In genomic region chr10:74305730-74306129, GRCh38 we compare ENCODE assay signal across 31 cellular contexts.
"Had no signal": no experiment of that assay in that cellular context is flagged by ENCODE, and none has a peak within 500 bp of the region (broad histone marks: within the 10 kb centered on the region; RNA-seq: fewer than 3 reads in every experiment).

No MANE protein-coding gene starts in this region.

- H3K36me3 Mint-ChIP-seq: activated naive CD4-positive, alpha-beta T cell treated with anti-CD3 and anti-CD28 coated beads, Interleukin-2, amount 10 ng/mL, durations not matched to agents 7 days and 5 days; activated naive CD4-positive, alpha-beta T cell treated with anti-CD3 and anti-CD28 coated beads, Interleukin-2, amount 50 U/mL, for 72 hours; brain had no signal

- H3K27ac Mint-ChIP-seq: activated CD4-positive, alpha-beta memory T cell treated with anti-CD3 and anti-CD28 coated beads, Interleukin-2, amount 10 ng/mL, durations not matched to agents 7 days and 5 days; activated CD4-positive, alpha-beta T cell treated with anti-CD3 and anti-CD28 coated beads for 36 hours; activated CD4-positive, alpha-beta T cell treated with anti-CD3 and anti-CD28 coated beads, Interleukin-2, amount 10 ng/mL, durations not matched to agents 7 days and 5 days; activated naive CD4-positive, alpha-beta T cell treated with anti-CD3 and anti-CD28 coated beads, Interleukin-2, amount 10 ng/mL, durations not matched to agents 7 days and 5 days; activated naive CD4-positive, alpha-beta T cell treated with anti-CD3 and anti-CD28 coated beads, Interleukin-2, amount 50 U/mL, for 72 hours; activated naive CD8-positive, alpha-beta T cell treated with anti-CD3 and anti-CD28 coated beads, Interleukin-2, amount 10 ng/mL, durations not matched to agents 7 days and 5 days; activated T-cell treated with anti-CD3 and anti-CD28 coated beads, Interleukin-2, amount 50 U/mL, for 24 hours; activated T-cell treated with anti-CD3 and anti-CD28 coated beads, Interleukin-2, amount 50 U/mL, for 72 hours had no signal

- H2AFZ ChIP-seq: hepatocyte had no signal

- H3K4me1 Mint-ChIP-seq: activated naive CD4-positive, alpha-beta T cell treated with anti-CD3 and anti-CD28 coated beads, Interleukin-2, amount 10 ng/mL, durations not matched to agents 7 days and 5 days had no signal

- ATAC-seq: activated CD4-positive, alpha-beta T cell treated with anti-CD3 and anti-CD28 coated beads for 36 hours; activated naive CD4-positive, alpha-beta T cell treated with anti-CD3 and anti-CD28 coated beads, Interleukin-2, amount 50 U/mL, for 72 hours; activated T-cell treated with anti-CD3 and anti-CD28 coated beads, Interleukin-2, amount 50 U/mL, for 72 hours; gastroesophageal sphincter; heart right ventricle had no signal

- H3K9me3 Mint-ChIP-seq: activated CD4-positive, alpha-beta memory T cell treated with anti-CD3 and anti-CD28 coated beads, Interleukin-2, amount 10 ng/mL, durations not matched to agents 7 days and 5 days; activated CD4-positive, alpha-beta T cell treated with anti-CD3 and anti-CD28 coated beads, Interleukin-2, amount 10 ng/mL, durations not matched to agents 7 days and 5 days; activated naive CD4-positive, alpha-beta T cell treated with anti-CD3 and anti-CD28 coated beads, Interleukin-2, amount 10 ng/mL, durations not matched to agents 7 days and 5 days; activated naive CD4-positive, alpha-beta T cell treated with anti-CD3 and anti-CD28 coated beads, Interleukin-2, amount 50 U/mL, for 72 hours; activated naive CD8-positive, alpha-beta T cell treated with anti-CD3 and anti-CD28 coated beads, Interleukin-2, amount 10 ng/mL, durations not matched to agents 7 days and 5 days; activated T-cell treated with anti-CD3 and anti-CD28 coated beads, Interleukin-2, amount 50 U/mL, for 24 hours; activated T-cell treated with anti-CD3 and anti-CD28 coated beads, Interleukin-2, amount 50 U/mL, for 72 hours had no signal

- H3K36me3 ChIP-seq: ascending aorta, breast epithelium, cardiac muscle cell, colonic mucosa, esophagus squamous epithelium, gastroesophageal sphincter, heart right ventricle had no signal

- H3K4me2 ChIP-seq: hepatocyte had no signal

- H3K27me3 ChIP-seq: ascending aorta, breast epithelium, cardiac muscle cell, colonic mucosa, esophagus squamous epithelium, gastroesophageal sphincter, heart right ventricle, hepatocyte had no signal

- FAIRE-seq: endometrium, endothelial cell of umbilical vein had no signal

- H3K4me1 ChIP-seq: breast epithelium, colonic mucosa had no signal

- H3K9me3 ChIP-seq: ascending aorta, breast epithelium, colonic mucosa, esophagus squamous epithelium, gastroesophageal sphincter, heart right ventricle had no signal

- H3K27me3 Mint-ChIP-seq: activated CD4-positive, alpha-beta memory T cell treated with anti-CD3 and anti-CD28 coated beads, Interleukin-2, amount 10 ng/mL, durations not matched to agents 7 days and 5 days; activated CD4-positive, alpha-beta T cell treated with anti-CD3 and anti-CD28 coated beads for 36 hours; activated CD4-positive, alpha-beta T cell treated with anti-CD3 and anti-CD28 coated beads, Interleukin-2, amount 10 ng/mL, durations not matched to agents 7 days and 5 days; activated naive CD4-positive, alpha-beta T cell treated with anti-CD3 and anti-CD28 coated beads, Interleukin-2, amount 10 ng/mL, durations not matched to agents 7 days and 5 days; activated naive CD8-positive, alpha-beta T cell treated with anti-CD3 and anti-CD28 coated beads, Interleukin-2, amount 10 ng/mL, durations not matched to agents 7 days and 5 days; activated T-cell treated with anti-CD3 and anti-CD28 coated beads, Interleukin-2, amount 50 U/mL, for 24 hours; brain had no signal

- H3K27ac ChIP-seq: breast epithelium, cardiac muscle cell, colonic mucosa, epithelial cell of prostate, esophagus squamous epithelium, gastroesophageal sphincter, heart right ventricle, hepatocyte had no signal

- DNase-seq: activated CD4-positive, alpha-beta memory T cell treated with anti-CD3 and anti-CD28 coated beads, Interleukin-2, amount 10 ng/mL, durations not matched to agents 7 days and 5 days; activated CD4-positive, alpha-beta T cell treated with anti-CD3 and anti-CD28 coated beads for 36 hours; activated CD4-positive, alpha-beta T cell treated with anti-CD3 and anti-CD28 coated beads, Interleukin-2, amount 10 ng/mL, durations not matched to agents 7 days and 5 days; activated CD4-positive, alpha-beta T cell treated with anti-CD3 and anti-CD28 coated beads, Interleukin-2, amount 50 U/mL, for 4 hours; activated CD4-positive, CD25-positive, alpha-beta regulatory T cell; activated CD4-positive, CD25-positive, alpha-beta regulatory T cell treated with anti-CD3 and anti-CD28 coated beads, Interleukin-2, amount 50 U/mL, for 72 hours; activated CD8-positive, alpha-beta memory T cell treated with anti-CD3 and anti-CD28 coated beads, Interleukin-2, amount 50 U/mL, for 48 hours; activated gamma-delta T cell; activated naive CD4-positive, alpha-beta T cell; activated naive CD4-positive, alpha-beta T cell treated with anti-CD3 and anti-CD28 coated beads, Interleukin-2, amount 10 ng/mL, durations not matched to agents 7 days and 5 days; activated naive CD8-positive, alpha-beta T cell treated with anti-CD3 and anti-CD28 coated beads, Interleukin-2, amount 10 ng/mL, durations not matched to agents 7 days and 5 days; activated T-cell treated with anti-CD3 and anti-CD28 coated beads for 4 hours; activated T-cell treated with anti-CD3 and anti-CD28 coated beads, Interleukin-2, amount 50 U/mL, for 24 hours; activated T-cell treated with anti-CD3 and anti-CD28 coated beads, Interleukin-2, amount 50 U/mL, for 72 hours; central memory CD4-positive, alpha-beta T cell; cerebellar nuclear complex; colonic mucosa; effector CD8-positive, alpha-beta T cell; esophagus squamous epithelium; foreskin melanocyte; heart right ventricle had no signal

- H3K4me3 ChIP-seq: breast epithelium, cardiac muscle cell, colonic mucosa, esophagus squamous epithelium, gastroesophageal sphincter, heart right ventricle, hepatocyte had no signal

- H3K4me3 Mint-ChIP-seq: activated CD4-positive, alpha-beta memory T cell treated with anti-CD3 and anti-CD28 coated beads, Interleukin-2, amount 10 ng/mL, durations not matched to agents 7 days and 5 days; activated CD4-positive, alpha-beta T cell treated with anti-CD3 and anti-CD28 coated beads for 36 hours; activated CD4-positive, alpha-beta T cell treated with anti-CD3 and anti-CD28 coated beads, Interleukin-2, amount 10 ng/mL, durations not matched to agents 7 days and 5 days; activated naive CD4-positive, alpha-beta T cell treated with anti-CD3 and anti-CD28 coated beads, Interleukin-2, amount 10 ng/mL, durations not matched to agents 7 days and 5 days; activated naive CD8-positive, alpha-beta T cell treated with anti-CD3 and anti-CD28 coated beads, Interleukin-2, amount 10 ng/mL, durations not matched to agents 7 days and 5 days; activated T-cell treated with anti-CD3 and anti-CD28 coated beads, Interleukin-2, amount 50 U/mL, for 24 hours; activated T-cell treated with anti-CD3 and anti-CD28 coated beads, Interleukin-2, amount 50 U/mL, for 72 hours; brain had no signal
